ENCODE assay signal across 8 cellular contexts in genomic region chr1:235999259-235999925, GRCh38.
DNase-seq lines count a peak whose midpoint lies in the region; ATAC-seq and TF ChIP-seq lines count a peak whose summit lies in the region.

No MANE protein-coding gene starts in this region.

- peak; percentile 72 for DNase-seq in SIG-M5 treated with dmso at 0.1 percent for 504 hours (lab: John Stamatoyannopoulos, UW; ENCODE audit: unreplicated experiment)
- no peak for DNase-seq in SIG-M5 (lab: John Stamatoyannopoulos, UW)
- no peak for DNase-seq in WTC11 (ENCODE audit: low spot score)
- DNase-seq in colonic mucosa = no peak
- DNase-seq in gastrocnemius medialis = no peak
- no peak for DNase-seq in OCI-LY7 (ENCODE audit: low spot score)
- DNase-seq in SHP77 (lab: John Stamatoyannopoulos, UW) = no peak

- no peaks in the 10 kb centered on the region for H3K9me3 Mint-ChIP-seq in WTC11

- no peaks in the 10 kb centered on the region for H3K36me3 ChIP-seq in colonic mucosa
- no peaks in the 10 kb centered on the region for H3K36me3 ChIP-seq in gastrocnemius medialis
- H3K36me3 ChIP-seq in OCI-LY7 (ENCODE audit: insufficient read depth, low read length) = no peaks in the 10 kb centered on the region

- no peak for TF ChIP-seq POLR2A in gastrocnemius medialis (IDR thresholded peaks at IDR 0.05)

- H3K27ac Mint-ChIP-seq in WTC11 = peak overlapping the region; percentile 73

- H4K20me1 ChIP-seq in OCI-LY7 (ENCODE audit: insufficient read depth, low read length) = no peaks in the 10 kb centered on the region

- intact Hi-C loops in colonic mucosa (cut with DNase I) = no loop called here
- intact Hi-C loops in gastrocnemius medialis (cut with DNase I; ENCODE audit: low total_unique reads) = no loop called here
- intact Hi-C loops in OCI-LY7 (cut with micrococcal nuclease; ENCODE audit: unreplicated experiment) = no loop called here

- peaks cover 4% of the 10 kb centered on the region for H3K4me1 ChIP-seq in colonic mucosa
- H3K4me1 ChIP-seq in gastrocnemius medialis = peaks cover 0 to 4% of the 10 kb centered on the region in 2 donors
- no peaks in the 10 kb centered on the region for H3K4me1 ChIP-seq in OCI-LY7 (ENCODE audit: insufficient read depth, low read length, poor library complexity, severe bottlenecking)

- H3K79me2 ChIP-seq in OCI-LY7 (ENCODE audit: insufficient read depth, low read depth, low read length) = no peaks in the 10 kb centered on the region

- POLR2A ChIA-PET in WTC11 (lab: Charles Lee) (no interaction called here), OCI-LY7 (lab: Charles Lee) (interaction anchor here (0.6 kb wide), 1 partner anchor 274 kb away, joined by 3 read pairs; no protein-coding TSS in a partner anchor)

- peak overlapping the region; percentile 64 for H3K27ac ChIP-seq in colonic mucosa
- H3K27ac ChIP-seq in gastrocnemius medialis = peak overlapping the region; percentile 2 to 37 (median 19)
- no peak overlapping the region for H3K27ac ChIP-seq in OCI-LY7 (ENCODE audit: low read depth, low read length, poor library complexity, severe bottlenecking)

- H3K9me3 ChIP-seq in colonic mucosa = no peaks in the 10 kb centered on the region
- no peaks in the 10 kb centered on the region for H3K9me3 ChIP-seq in gastrocnemius medialis
- H3K9me3 ChIP-seq in OCI-LY7 (ENCODE audit: low read length) = no peaks in the 10 kb centered on the region

- no TSS peak for BruUV-seq in OCI-LY7 (replicated peaks; lab: Mats Ljungman, UMichigan)

- no peaks in the 10 kb centered on the region for H3K9me2 ChIP-seq in OCI-LY7 (ENCODE audit: insufficient read depth, low read length)

- no peak overlapping the region for H2AFZ ChIP-seq in OCI-LY7 (ENCODE audit: low read length)

- in situ Hi-C loops in gastrocnemius medialis (cut with MboI; ENCODE audit: low sequenced_read_pairs in 4 of 4) = no loop called here

- no peak overlapping the region for H3K4me2 ChIP-seq in OCI-LY7 (ENCODE audit: low read length)

- no peak overlapping the region for H3K4me3 Mint-ChIP-seq in WTC11

- no peak for TF ChIP-seq CTCF in WTC11 (IDR thresholded peaks at IDR 0.05)
- no peak for TF ChIP-seq CTCF in colonic mucosa (IDR thresholded peaks at IDR 0.05)
- TF ChIP-seq CTCF in gastrocnemius medialis (IDR thresholded peaks at IDR 0.05 in 4 of 5, conservative IDR thresholded peaks at IDR 0.05 in 1 of 5) = no peak
- no peak for TF ChIP-seq CTCF in OCI-LY7 (conservative IDR thresholded peaks at IDR 0.05; ENCODE audit: low read length)

- no peaks in the 10 kb centered on the region for H3K27me3 ChIP-seq in colonic mucosa
- H3K27me3 ChIP-seq in gastrocnemius medialis = no peaks in the 10 kb centered on the region

- no peaks in the 10 kb centered on the region for H3K27me3 Mint-ChIP-seq in WTC11 (ENCODE audit: low read depth)

- H3K9ac ChIP-seq in colonic mucosa (ENCODE audit: low read depth in 2 of 2, low read length in 2 of 2) = no peak overlapping the region

- CTCF ChIA-PET in WTC11 (lab: Charles Lee) (interaction anchor here (1.7 kb wide), 1 partner anchor 28 kb away, joined by 4 read pairs; no protein-coding TSS in a partner anchor), OCI-LY7 (lab: Charles Lee; ENCODE audit: unreplicated experiment) (no interaction called here)

- ATAC-seq in HG03159 (IDR thresholded peaks at IDR 0.05; ENCODE audit: unreplicated experiment) (peak; percentile 84), WTC11 (no peak), gastrocnemius medialis (peak; percentile 37 to 38)

- peaks cover 8% of the 10 kb centered on the region for H3K36me3 Mint-ChIP-seq in WTC11

- H3K4me1 Mint-ChIP-seq in WTC11 = peaks cover 32% of the 10 kb centered on the region

- no peak overlapping the region for H3K4me3 ChIP-seq in colonic mucosa
- no peak overlapping the region for H3K4me3 ChIP-seq in gastrocnemius medialis
- H3K4me3 ChIP-seq in OCI-LY7 (ENCODE audit: low read depth, low read length, poor library complexity, severe bottlenecking) = no peak overlapping the region

TF ChIP-seq in WTC11, 78 proteins besides CTCF, POLR2A, EP300 and RAD21 (continues in another document):
- TF ChIP-seq ATF3 (CRISPR knock-in tag; conservative IDR thresholded peaks at IDR 0.05) = no peak
- TF ChIP-seq CBFB (CRISPR knock-in tag; IDR thresholded peaks at IDR 0.05; ENCODE audit: low read depth) = no peak
- TF ChIP-seq GRHL2 (CRISPR knock-in tag; IDR thresholded peaks at IDR 0.05; ENCODE audit: insufficient replicate concordance, severe bottlenecking) = no peak
- no peak for TF ChIP-seq HMGA2 (CRISPR knock-in tag; IDR thresholded peaks at IDR 0.05)
- TF ChIP-seq, protein P1, sequence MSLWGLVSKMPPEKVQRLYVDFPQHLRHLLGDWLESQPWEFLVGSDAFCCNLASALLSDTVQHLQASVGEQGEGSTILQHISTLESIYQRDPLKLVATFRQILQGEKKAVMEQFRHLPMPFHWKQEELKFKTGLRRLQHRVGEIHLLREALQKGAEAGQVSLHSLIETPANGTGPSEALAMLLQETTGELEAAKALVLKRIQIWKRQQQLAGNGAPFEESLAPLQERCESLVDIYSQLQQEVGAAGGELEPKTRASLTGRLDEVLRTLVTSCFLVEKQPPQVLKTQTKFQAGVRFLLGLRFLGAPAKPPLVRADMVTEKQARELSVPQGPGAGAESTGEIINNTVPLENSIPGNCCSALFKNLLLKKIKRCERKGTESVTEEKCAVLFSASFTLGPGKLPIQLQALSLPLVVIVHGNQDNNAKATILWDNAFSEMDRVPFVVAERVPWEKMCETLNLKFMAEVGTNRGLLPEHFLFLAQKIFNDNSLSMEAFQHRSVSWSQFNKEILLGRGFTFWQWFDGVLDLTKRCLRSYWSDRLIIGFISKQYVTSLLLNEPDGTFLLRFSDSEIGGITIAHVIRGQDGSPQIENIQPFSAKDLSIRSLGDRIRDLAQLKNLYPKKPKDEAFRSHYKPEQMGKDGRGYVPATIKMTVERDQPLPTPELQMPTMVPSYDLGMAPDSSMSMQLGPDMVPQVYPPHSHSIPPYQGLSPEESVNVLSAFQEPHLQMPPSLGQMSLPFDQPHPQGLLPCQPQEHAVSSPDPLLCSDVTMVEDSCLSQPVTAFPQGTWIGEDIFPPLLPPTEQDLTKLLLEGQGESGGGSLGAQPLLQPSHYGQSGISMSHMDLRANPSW (CRISPR knock-in tag; conservative IDR thresholded peaks at IDR 0.05; ENCODE audit: low read depth) = no peak
- no peak for TF ChIP-seq TCF7 (CRISPR knock-in tag; IDR thresholded peaks at IDR 0.05; ENCODE audit: low read depth)
- TF ChIP-seq EMX1 (CRISPR knock-in tag; IDR thresholded peaks at IDR 0.05) = no peak
- TF ChIP-seq USF2 (CRISPR knock-in tag; IDR thresholded peaks at IDR 0.05) = no peak
- TF ChIP-seq AFF4 (CRISPR knock-in tag; IDR thresholded peaks at IDR 0.05; ENCODE audit: borderline replicate concordance) = no peak
- no peak for TF ChIP-seq ZNF121 (CRISPR knock-in tag; IDR thresholded peaks at IDR 0.05)
- no peak for TF ChIP-seq ZNF416 (CRISPR knock-in tag; IDR thresholded peaks at IDR 0.05)
- no peak for TF ChIP-seq ERG (CRISPR knock-in tag; IDR thresholded peaks at IDR 0.05)
- no peak for TF ChIP-seq KAT7 (CRISPR knock-in tag; IDR thresholded peaks at IDR 0.05; ENCODE audit: borderline replicate concordance)
